In the genomic region with DNA sequence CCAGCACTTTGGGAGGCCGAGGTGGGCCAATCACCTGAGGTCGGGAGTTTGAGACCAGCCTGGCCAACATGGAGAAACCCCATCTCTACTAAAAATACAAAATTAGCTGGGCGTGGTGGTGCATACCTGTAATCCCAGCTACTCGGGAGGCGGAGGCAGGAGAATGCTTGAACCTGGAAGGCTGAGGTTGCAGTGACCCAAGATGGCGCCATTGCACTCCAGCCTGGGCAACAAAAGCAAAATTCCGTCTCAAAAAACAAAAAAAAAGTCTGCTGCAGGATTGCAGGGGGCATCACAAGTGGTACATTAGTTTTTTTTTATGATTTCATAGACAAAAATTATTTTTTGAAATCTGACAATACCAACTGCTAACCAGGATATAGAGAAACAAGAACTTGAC, we compare ENCODE assay signal across 1 cellular context. TPM values are rescaled to one million over a fixed set of nuclear protein-coding genes. Genes with fewer than 3 reads are reported as not detected.
"Had no signal": no experiment of that assay in that cellular context is flagged by ENCODE, and none has a peak within 500 bp of the region (broad histone marks: within the 10 kb centered on the region; RNA-seq: fewer than 3 reads in every experiment).

No MANE protein-coding gene starts in this region.

RNA-seq across cellular contexts. Expression of gene BNIP3, which starts 5.1 kb away (rescaled TPM):
- total RNA-seq: HT-29 had no signal
